Comparison of ENCODE assay signal across 11 cellular contexts in genomic region chr1:91872560-91873081, GRCh38. TPM values are rescaled to one million over a fixed set of nuclear protein-coding genes. Genes with fewer than 3 reads are reported as not detected.
A peak's percentile ranks its signal among the peaks of the same experiment; 100 is the strongest.
DNase-seq lines count a peak whose midpoint lies in the region; ATAC-seq and TF ChIP-seq lines count a peak whose summit lies in the region.
"Had no signal": no experiment of that assay in that cellular context is flagged by ENCODE, and none has a peak within 500 bp of the region (broad histone marks: within the 10 kb centered on the region; RNA-seq: fewer than 3 reads in every experiment).

No MANE protein-coding gene starts in this region.

- H3K36me3 Mint-ChIP-seq in activated CD4-positive, alpha-beta T cell treated with anti-CD3 and anti-CD28 coated beads, Interleukin-2, amount 10 ng/mL, durations not matched to agents 24 days and 14 days (ENCODE audit: low read depth) = peaks cover 3% of the 10 kb centered on the region

- peaks cover 16% of the 10 kb centered on the region for H3K27me3 ChIP-seq in foreskin keratinocyte
- no peaks in the 10 kb centered on the region for H3K27me3 ChIP-seq in vagina
- H3K27me3 ChIP-seq: heart left ventricle, pancreas had no signal

- TF ChIP-seq POLR2A in vagina (IDR thresholded peaks at IDR 0.05) = no peak

- intact Hi-C loops in activated CD4-positive, alpha-beta T cell treated with anti-CD3 and anti-CD28 coated beads, Interleukin-2, amount 10 ng/mL, durations not matched to agents 24 days and 14 days (cut with micrococcal nuclease) = no loop called here
- intact Hi-C loops in vagina (cut with DNase I) = no loop called here

- peak overlapping the region; percentile 64 for H3K4me3 Mint-ChIP-seq in activated CD4-positive, alpha-beta T cell treated with anti-CD3 and anti-CD28 coated beads, Interleukin-2, amount 10 ng/mL, durations not matched to agents 24 days and 14 days

- H3K27me3 Mint-ChIP-seq in activated CD4-positive, alpha-beta T cell treated with anti-CD3 and anti-CD28 coated beads, Interleukin-2, amount 10 ng/mL, durations not matched to agents 24 days and 14 days = peaks cover 19% of the 10 kb centered on the region

- H3K4me1 ChIP-seq in foreskin keratinocyte (no peaks in the 10 kb centered on the region), vagina (peaks cover 93% of the 10 kb centered on the region)

- DNase-seq in stimulated activated CD4-positive, alpha-beta T cell treated with anti-CD3 and anti-CD28 coated beads, Interleukin-2, amount 100 ng/mL, for 24 hours = peak; percentile 23 to 50
- no peak for DNase-seq in stimulated activated CD4-positive, alpha-beta T cell treated with anti-CD3 and anti-CD28 coated beads, Interleukin-12 subunit alpha, Interleukin-12 subunit beta, amount 100 ng/mL, for 4 hours
- peak; percentile 77 for DNase-seq in activated CD4-positive, alpha-beta T cell treated with anti-CD3 and anti-CD28 coated beads, Interleukin-2, amount 10 ng/mL, durations not matched to agents 24 days and 14 days
- DNase-seq in foreskin keratinocyte (peak; percentile 73 to 81), vagina (ENCODE audit: extremely low spot score in 2 of 2) (no peak), AML-193 (lab: John Stamatoyannopoulos, UW) (no peak), SKM-1 treated with dmso at 0.1 percent for 144 hours (lab: John Stamatoyannopoulos, UW; ENCODE audit: unreplicated experiment) (no peak)
- DNase-seq: heart left ventricle, OCI-M1, pancreas had no signal

- H3K4me3 ChIP-seq in vagina = no peak overlapping the region
- H3K4me3 ChIP-seq: heart left ventricle, pancreas had no signal

- TF ChIP-seq CTCF in foreskin keratinocyte (conservative IDR thresholded peaks at IDR 0.05) = no peak
- TF ChIP-seq CTCF in vagina (IDR thresholded peaks at IDR 0.05) = no peak

- H3K27ac ChIP-seq in foreskin keratinocyte = no peak overlapping the region
- peak overlapping the region; percentile 3 for H3K27ac ChIP-seq in vagina

- no peaks in the 10 kb centered on the region for H3K36me3 ChIP-seq in vagina
- H3K36me3 ChIP-seq: heart left ventricle, pancreas had no signal

- H3K4me1 Mint-ChIP-seq in activated CD4-positive, alpha-beta T cell treated with anti-CD3 and anti-CD28 coated beads, Interleukin-2, amount 10 ng/mL, durations not matched to agents 24 days and 14 days = peaks cover 51% of the 10 kb centered on the region

- H3K27ac Mint-ChIP-seq in activated CD4-positive, alpha-beta T cell treated with anti-CD3 and anti-CD28 coated beads, Interleukin-2, amount 10 ng/mL, durations not matched to agents 24 days and 14 days = peak overlapping the region; percentile 66

- ATAC-seq in foreskin keratinocyte (peak; percentile 92), HG02840 (IDR thresholded peaks at IDR 0.05; ENCODE audit: low FRiP score, unreplicated experiment) (no peak)

- H3K9me3 ChIP-seq in vagina = no peaks in the 10 kb centered on the region
- H3K9me3 ChIP-seq: heart left ventricle, pancreas had no signal

- H3K9me3 Mint-ChIP-seq in activated CD4-positive, alpha-beta T cell treated with anti-CD3 and anti-CD28 coated beads, Interleukin-2, amount 10 ng/mL, durations not matched to agents 24 days and 14 days = no peaks in the 10 kb centered on the region

RNA-seq across cellular contexts. Expression of gene TGFBR3, which starts 13.3 kb away (rescaled TPM):
- 5.3 and 7.4 TPM in 2 replicates for total RNA-seq in activated CD4-positive, alpha-beta T cell treated with anti-CD3 and anti-CD28 coated beads, Interleukin-2, amount 10 ng/mL, durations not matched to agents 24 days and 14 days
- 1.6 and 2.9 TPM in 2 replicates for total RNA-seq in foreskin keratinocyte
- 0.27 and 0.54 TPM in 2 replicates for polyA plus RNA-seq in foreskin keratinocyte
- 221 TPM for total RNA-seq in vagina

Comparison
In these comparisons a context has a peak if more than half of its experiments do, and no peak if none do; other contexts are left out.
1. DNase-seq: peak in stimulated activated CD4-positive, alpha-beta T cell treated with anti-CD3 and anti-CD28 coated beads, Interleukin-2, amount 100 ng/mL, for 24 hours (2 of 2), activated CD4-positive, alpha-beta T cell treated with anti-CD3 and anti-CD28 coated beads, Interleukin-2, amount 10 ng/mL, durations not matched to agents 24 days and 14 days (single experiment) and foreskin keratinocyte (2 of 2); none in stimulated activated CD4-positive, alpha-beta T cell treated with anti-CD3 and anti-CD28 coated beads, Interleukin-12 subunit alpha, Interleukin-12 subunit beta, amount 100 ng/mL, for 4 hours (single experiment), vagina (0 of 2), AML-193 (0 of 2) and SKM-1 treated with dmso at 0.1 percent for 144 hours (single experiment).
2. RNA of gene TGFBR3, which starts 13.3 kb away (total RNA-seq): 221 TPM in vagina (single experiment); 5.3 to 7.4 TPM in activated CD4-positive, alpha-beta T cell treated with anti-CD3 and anti-CD28 coated beads, Interleukin-2, amount 10 ng/mL, durations not matched to agents 24 days and 14 days and 1.6 to 2.9 TPM in foreskin keratinocyte; every median in the first group is over 10 times any median in the second.